12 cellular contexts compared by ENCODE assay signal in the genomic region with DNA sequence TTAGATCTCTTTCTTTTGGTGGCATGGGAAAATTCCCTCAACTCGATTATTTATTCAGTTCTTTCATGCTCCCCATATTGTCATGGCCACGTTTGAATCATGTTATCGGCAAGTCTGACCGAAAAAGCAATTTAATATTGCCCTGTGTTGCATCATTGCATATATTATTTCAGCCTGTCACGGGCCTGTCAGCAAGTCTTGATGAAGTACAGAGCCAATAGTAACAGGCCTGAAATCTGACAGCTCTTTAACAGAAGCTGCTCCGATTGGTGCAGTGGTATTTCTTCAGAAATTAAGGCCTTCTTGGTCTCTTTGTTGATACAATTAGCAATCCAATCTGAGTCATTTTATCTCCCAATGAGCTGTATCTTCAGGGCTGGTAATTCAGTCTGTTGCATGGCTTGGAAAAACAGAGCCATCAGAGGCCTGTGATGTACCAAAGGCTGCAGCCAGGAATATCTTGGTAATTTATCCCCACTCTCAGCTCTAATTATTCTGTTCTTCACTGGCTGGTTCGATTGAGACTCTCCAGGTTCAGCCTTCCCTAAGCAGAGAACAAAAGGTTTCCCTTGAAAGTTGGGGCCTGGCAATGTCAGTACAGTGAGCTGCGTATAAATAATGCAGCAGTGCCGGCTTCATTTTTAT.
A peak's percentile ranks its signal among the peaks of the same experiment; 100 is the strongest.
DNase-seq lines count a peak whose midpoint lies in the region; ATAC-seq, FAIRE-seq and TF ChIP-seq lines count a peak whose summit lies in the region.
"Had no signal": no experiment of that assay in that cellular context is flagged by ENCODE, and none has a peak within 500 bp of the region (broad histone marks: within the 10 kb centered on the region; RNA-seq: fewer than 3 reads in every experiment).

No MANE protein-coding gene starts in this region.

- POLR2A ChIA-PET in GM10248 (lab: Yijun Ruan, JAX) = no interaction called here

- no peak overlapping the region for H3K4me3 ChIP-seq in muscle layer of duodenum (ENCODE audit: low read depth in 1 of 2, low read length in 2 of 2)
- H3K4me3 ChIP-seq: BLaER1 had no signal

- H3K27me3 Mint-ChIP-seq in stimulated activated naive CD8-positive, alpha-beta T cell treated with anti-CD3 and anti-CD28 coated beads, Interleukin-15, amount 100 ng/mL, for 72 hours = no peaks in the 10 kb centered on the region
- H3K27me3 Mint-ChIP-seq: activated naive CD8-positive, alpha-beta T cell treated with anti-CD3 and anti-CD28 coated beads, Interleukin-2, amount 10 ng/mL, durations not matched to agents 7 days and 5 days had no signal

- H3K9me3 Mint-ChIP-seq in stimulated activated naive CD8-positive, alpha-beta T cell treated with anti-CD3 and anti-CD28 coated beads, Interleukin-15, amount 100 ng/mL, for 72 hours = no peaks in the 10 kb centered on the region

- H3K27me3 ChIP-seq in muscle layer of duodenum (ENCODE audit: low read depth, low read length) = no peaks in the 10 kb centered on the region
- H3K27me3 ChIP-seq: BLaER1 had no signal

- no peak for FAIRE-seq in frontal cortex (lab: Jason Lieb, UNC)

- CTCF ChIA-PET in GM10248 (lab: Yijun Ruan, JAX) = interaction anchor here (1.2 to 2.8 kb wide), 3 partner anchors 9 to 14 kb away, joined by 3 to 13 read pairs (median 6); no protein-coding TSS in a partner anchor

- no peaks in the 10 kb centered on the region for H3K9me3 ChIP-seq in muscle layer of duodenum (ENCODE audit: control insufficient read depth in 1 of 2, low read length in 2 of 2)
- H3K9me3 ChIP-seq: BLaER1 had no signal

- no peaks in the 10 kb centered on the region for H3K36me3 ChIP-seq in muscle layer of duodenum (ENCODE audit: control insufficient read depth in 1 of 2, insufficient read depth in 2 of 2, low read length in 2 of 2)
- H3K36me3 ChIP-seq: BLaER1 had no signal

- peaks cover 15% of the 10 kb centered on the region for H3K4me1 Mint-ChIP-seq in stimulated activated naive CD8-positive, alpha-beta T cell treated with anti-CD3 and anti-CD28 coated beads, Interleukin-15, amount 100 ng/mL, for 72 hours
- H3K4me1 Mint-ChIP-seq: activated naive CD8-positive, alpha-beta T cell treated with anti-CD3 and anti-CD28 coated beads, Interleukin-2, amount 10 ng/mL, durations not matched to agents 7 days and 5 days; immature natural killer cell had no signal

- DNase-seq in stimulated activated naive CD8-positive, alpha-beta T cell treated with anti-CD3 and anti-CD28 coated beads, Interleukin-15, amount 100 ng/mL, for 72 hours = no peak
- no peak for DNase-seq in stimulated activated naive CD8-positive, alpha-beta T cell treated with anti-CD3 and anti-CD28 coated beads, Interleukin-15, Interleukin-2, amounts not matched to agents 100 U/mL and 50 U/mL, for 24 hours
- DNase-seq in dedifferentiated amniotic fluid mesenchymal stem cell (ENCODE audit: extremely low spot score) (peak; percentile 81), GM10248 (ENCODE audit: extremely low spot score) (no peak), NCI-H524 treated with DMSO at 0.1 percent for 48 hours (lab: John Stamatoyannopoulos, UW) (no peak), frontal cortex (ENCODE audit: low spot score in 2 of 2) (no peak)
- DNase-seq: activated naive CD8-positive, alpha-beta T cell treated with anti-CD3 and anti-CD28 coated beads, Interleukin-2, amount 10 ng/mL, durations not matched to agents 7 days and 5 days; immature natural killer cell; NCI-H1105 treated with DMSO at 0.1 percent for 48 hours had no signal

- peak overlapping the region in 1 of 2 donors; percentile 85 for H3K27ac Mint-ChIP-seq in stimulated activated naive CD8-positive, alpha-beta T cell treated with anti-CD3 and anti-CD28 coated beads, Interleukin-15, amount 100 ng/mL, for 72 hours
- H3K27ac Mint-ChIP-seq: activated naive CD8-positive, alpha-beta T cell treated with anti-CD3 and anti-CD28 coated beads, Interleukin-2, amount 10 ng/mL, durations not matched to agents 7 days and 5 days; immature natural killer cell had no signal

- H3K27ac ChIP-seq in muscle layer of duodenum (ENCODE audit: low read length) = peak overlapping the region; percentile 36
- H3K27ac ChIP-seq: BLaER1 had no signal

- TF ChIP-seq CTCF in GM10248 (IDR thresholded peaks at IDR 0.05; ENCODE audit: control extremely low read depth, extremely low read depth, low read depth, missing control alignments) = no peak

- H3K4me3 Mint-ChIP-seq in stimulated activated naive CD8-positive, alpha-beta T cell treated with anti-CD3 and anti-CD28 coated beads, Interleukin-15, amount 100 ng/mL, for 72 hours = no peak overlapping the region
- H3K4me3 Mint-ChIP-seq: activated naive CD8-positive, alpha-beta T cell treated with anti-CD3 and anti-CD28 coated beads, Interleukin-2, amount 10 ng/mL, durations not matched to agents 7 days and 5 days; immature natural killer cell had no signal

- ATAC-seq in stimulated activated naive CD8-positive, alpha-beta T cell treated with anti-CD3 and anti-CD28 coated beads, Interleukin-15, amount 100 ng/mL, for 72 hours = peak; percentile 52
- ATAC-seq in stimulated activated naive CD8-positive, alpha-beta T cell treated with anti-CD3 and anti-CD28 coated beads, Interleukin-15, Interleukin-2, amounts not matched to agents 100 U/mL and 50 U/mL, for 24 hours = no peak
- ATAC-seq in GM19324 (IDR thresholded peaks at IDR 0.05; ENCODE audit: low FRiP score, unreplicated experiment) = no peak

- peaks cover 0 to 12% of the 10 kb centered on the region in 2 donors for H3K4me1 ChIP-seq in muscle layer of duodenum (ENCODE audit: control insufficient read depth in 1 of 2, insufficient read depth in 2 of 2, low read length in 2 of 2)
- H3K4me1 ChIP-seq: BLaER1 had no signal
